ENCODE assay signal across 1 cellular context in genomic region chr2:25361261-25362048, GRCh38.
TF ChIP-seq lines count a peak whose summit lies in the region.

No MANE protein-coding gene starts in this region.

TF ChIP-seq in HepG2, 621 proteins besides CTCF, POLR2A, EP300 and RAD21 (continued from another document and continues in another):
- no peak for TF ChIP-seq ZNF773 (CRISPR knock-in tag; IDR thresholded peaks at IDR 0.05; ENCODE audit: borderline replicate concordance)
- no peak for TF ChIP-seq FOXP4 (CRISPR knock-in tag; IDR thresholded peaks at IDR 0.05)
- no peak for TF ChIP-seq IKZF1 (IDR thresholded peaks at IDR 0.05)
- 0 out of 2 replicates have a peak, but pooled peaks have one; percentile 31 for TF ChIP-seq ARNT2 (CRISPR knock-in tag; IDR thresholded peaks at IDR 0.05; ENCODE audit: low read depth)
- TF ChIP-seq, protein P1, sequence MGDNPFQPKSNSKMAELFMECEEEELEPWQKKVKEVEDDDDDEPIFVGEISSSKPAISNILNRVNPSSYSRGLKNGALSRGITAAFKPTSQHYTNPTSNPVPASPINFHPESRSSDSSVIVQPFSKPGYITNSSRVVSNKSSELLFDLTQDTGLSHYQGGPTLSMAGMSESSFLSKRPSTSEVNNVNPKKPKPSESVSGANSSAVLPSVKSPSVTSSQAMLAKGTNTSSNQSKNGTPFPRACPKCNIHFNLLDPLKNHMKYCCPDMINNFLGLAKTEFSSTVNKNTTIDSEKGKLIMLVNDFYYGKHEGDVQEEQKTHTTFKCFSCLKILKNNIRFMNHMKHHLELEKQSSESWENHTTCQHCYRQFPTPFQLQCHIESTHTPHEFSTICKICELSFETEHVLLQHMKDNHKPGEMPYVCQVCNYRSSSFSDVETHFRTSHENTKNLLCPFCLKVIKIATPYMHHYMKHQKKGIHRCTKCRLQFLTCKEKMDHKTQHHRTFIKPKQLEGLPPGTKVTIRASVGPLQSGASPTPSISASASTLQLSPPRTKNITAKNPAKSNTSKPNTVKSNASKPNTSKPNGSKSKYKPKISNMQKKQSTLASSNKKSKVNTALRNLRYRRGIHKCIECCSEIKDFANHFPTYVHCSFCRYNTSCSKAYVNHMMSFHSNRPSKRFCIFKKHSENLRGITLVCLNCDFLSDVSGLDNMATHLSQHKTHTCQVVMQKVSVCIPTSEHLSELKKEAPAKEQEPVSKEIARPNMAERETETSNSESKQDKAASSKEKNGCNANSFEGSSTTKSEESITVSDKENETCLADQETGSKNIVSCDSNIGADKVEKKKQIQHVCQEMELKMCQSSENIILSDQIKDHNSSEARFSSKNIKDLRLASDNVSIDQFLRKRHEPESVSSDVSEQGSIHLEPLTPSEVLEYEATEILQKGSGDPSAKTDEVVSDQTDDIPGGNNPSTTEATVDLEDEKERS (CRISPR knock-in tag; IDR thresholded peaks at IDR 0.05), result no peak
- TF ChIP-seq ZNF891 (CRISPR knock-in tag; IDR thresholded peaks at IDR 0.05), result no peak
- TF ChIP-seq ZBTB20 (CRISPR knock-in tag; IDR thresholded peaks at IDR 0.05; ENCODE audit: borderline replicate concordance, low read depth), result no peak
- 0 out of 2 replicates have a peak, but pooled peaks have one; percentile 39 for TF ChIP-seq RXRA (CRISPR knock-in tag; IDR thresholded peaks at IDR 0.05)
- TF ChIP-seq ZNF274 (CRISPR knock-in tag; IDR thresholded peaks at IDR 0.05), result 0 out of 2 replicates have a peak, but pooled peaks have one; percentile 25
- TF ChIP-seq, protein P2, sequence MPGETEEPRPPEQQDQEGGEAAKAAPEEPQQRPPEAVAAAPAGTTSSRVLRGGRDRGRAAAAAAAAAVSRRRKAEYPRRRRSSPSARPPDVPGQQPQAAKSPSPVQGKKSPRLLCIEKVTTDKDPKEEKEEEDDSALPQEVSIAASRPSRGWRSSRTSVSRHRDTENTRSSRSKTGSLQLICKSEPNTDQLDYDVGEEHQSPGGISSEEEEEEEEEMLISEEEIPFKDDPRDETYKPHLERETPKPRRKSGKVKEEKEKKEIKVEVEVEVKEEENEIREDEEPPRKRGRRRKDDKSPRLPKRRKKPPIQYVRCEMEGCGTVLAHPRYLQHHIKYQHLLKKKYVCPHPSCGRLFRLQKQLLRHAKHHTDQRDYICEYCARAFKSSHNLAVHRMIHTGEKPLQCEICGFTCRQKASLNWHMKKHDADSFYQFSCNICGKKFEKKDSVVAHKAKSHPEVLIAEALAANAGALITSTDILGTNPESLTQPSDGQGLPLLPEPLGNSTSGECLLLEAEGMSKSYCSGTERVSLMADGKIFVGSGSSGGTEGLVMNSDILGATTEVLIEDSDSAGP (CRISPR knock-in tag; IDR thresholded peaks at IDR 0.05; ENCODE audit: borderline replicate concordance), result 0 out of 2 replicates have a peak, but pooled peaks have one; percentile 19
- TF ChIP-seq ZNF337 (CRISPR knock-in tag; IDR thresholded peaks at IDR 0.05; ENCODE audit: borderline replicate concordance, low read depth), result no peak
- no peak for TF ChIP-seq ARNT (IDR thresholded peaks at IDR 0.05)
- no peak for TF ChIP-seq PCBP2 (optimal IDR thresholded peaks at IDR 0.05; ENCODE audit: low read depth, low read length, poor library complexity, severe bottlenecking)
- TF ChIP-seq, protein P3, sequence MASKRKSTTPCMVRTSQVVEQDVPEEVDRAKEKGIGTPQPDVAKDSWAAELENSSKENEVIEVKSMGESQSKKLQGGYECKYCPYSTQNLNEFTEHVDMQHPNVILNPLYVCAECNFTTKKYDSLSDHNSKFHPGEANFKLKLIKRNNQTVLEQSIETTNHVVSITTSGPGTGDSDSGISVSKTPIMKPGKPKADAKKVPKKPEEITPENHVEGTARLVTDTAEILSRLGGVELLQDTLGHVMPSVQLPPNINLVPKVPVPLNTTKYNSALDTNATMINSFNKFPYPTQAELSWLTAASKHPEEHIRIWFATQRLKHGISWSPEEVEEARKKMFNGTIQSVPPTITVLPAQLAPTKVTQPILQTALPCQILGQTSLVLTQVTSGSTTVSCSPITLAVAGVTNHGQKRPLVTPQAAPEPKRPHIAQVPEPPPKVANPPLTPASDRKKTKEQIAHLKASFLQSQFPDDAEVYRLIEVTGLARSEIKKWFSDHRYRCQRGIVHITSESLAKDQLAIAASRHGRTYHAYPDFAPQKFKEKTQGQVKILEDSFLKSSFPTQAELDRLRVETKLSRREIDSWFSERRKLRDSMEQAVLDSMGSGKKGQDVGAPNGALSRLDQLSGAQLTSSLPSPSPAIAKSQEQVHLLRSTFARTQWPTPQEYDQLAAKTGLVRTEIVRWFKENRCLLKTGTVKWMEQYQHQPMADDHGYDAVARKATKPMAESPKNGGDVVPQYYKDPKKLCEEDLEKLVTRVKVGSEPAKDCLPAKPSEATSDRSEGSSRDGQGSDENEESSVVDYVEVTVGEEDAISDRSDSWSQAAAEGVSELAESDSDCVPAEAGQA (IDR thresholded peaks at IDR 0.05; ENCODE audit: low read depth), result no peak
- TF ChIP-seq, protein P3 (CRISPR knock-in tag; IDR thresholded peaks at IDR 0.05; ENCODE audit: borderline replicate concordance), result no peak
- TF ChIP-seq ZNF230 (CRISPR knock-in tag; IDR thresholded peaks at IDR 0.05), result peak; percentile 62; the same call in 1 of the 2 replicates
- TF ChIP-seq, protein P4, sequence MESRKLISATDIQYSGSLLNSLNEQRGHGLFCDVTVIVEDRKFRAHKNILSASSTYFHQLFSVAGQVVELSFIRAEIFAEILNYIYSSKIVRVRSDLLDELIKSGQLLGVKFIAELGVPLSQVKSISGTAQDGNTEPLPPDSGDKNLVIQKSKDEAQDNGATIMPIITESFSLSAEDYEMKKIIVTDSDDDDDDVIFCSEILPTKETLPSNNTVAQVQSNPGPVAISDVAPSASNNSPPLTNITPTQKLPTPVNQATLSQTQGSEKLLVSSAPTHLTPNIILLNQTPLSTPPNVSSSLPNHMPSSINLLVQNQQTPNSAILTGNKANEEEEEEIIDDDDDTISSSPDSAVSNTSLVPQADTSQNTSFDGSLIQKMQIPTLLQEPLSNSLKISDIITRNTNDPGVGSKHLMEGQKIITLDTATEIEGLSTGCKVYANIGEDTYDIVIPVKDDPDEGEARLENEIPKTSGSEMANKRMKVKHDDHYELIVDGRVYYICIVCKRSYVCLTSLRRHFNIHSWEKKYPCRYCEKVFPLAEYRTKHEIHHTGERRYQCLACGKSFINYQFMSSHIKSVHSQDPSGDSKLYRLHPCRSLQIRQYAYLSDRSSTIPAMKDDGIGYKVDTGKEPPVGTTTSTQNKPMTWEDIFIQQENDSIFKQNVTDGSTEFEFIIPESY (CRISPR knock-in tag; IDR thresholded peaks at IDR 0.05), result 0 out of 2 replicates have a peak, but pooled peaks have one; percentile 13
- TF ChIP-seq, protein P5, sequence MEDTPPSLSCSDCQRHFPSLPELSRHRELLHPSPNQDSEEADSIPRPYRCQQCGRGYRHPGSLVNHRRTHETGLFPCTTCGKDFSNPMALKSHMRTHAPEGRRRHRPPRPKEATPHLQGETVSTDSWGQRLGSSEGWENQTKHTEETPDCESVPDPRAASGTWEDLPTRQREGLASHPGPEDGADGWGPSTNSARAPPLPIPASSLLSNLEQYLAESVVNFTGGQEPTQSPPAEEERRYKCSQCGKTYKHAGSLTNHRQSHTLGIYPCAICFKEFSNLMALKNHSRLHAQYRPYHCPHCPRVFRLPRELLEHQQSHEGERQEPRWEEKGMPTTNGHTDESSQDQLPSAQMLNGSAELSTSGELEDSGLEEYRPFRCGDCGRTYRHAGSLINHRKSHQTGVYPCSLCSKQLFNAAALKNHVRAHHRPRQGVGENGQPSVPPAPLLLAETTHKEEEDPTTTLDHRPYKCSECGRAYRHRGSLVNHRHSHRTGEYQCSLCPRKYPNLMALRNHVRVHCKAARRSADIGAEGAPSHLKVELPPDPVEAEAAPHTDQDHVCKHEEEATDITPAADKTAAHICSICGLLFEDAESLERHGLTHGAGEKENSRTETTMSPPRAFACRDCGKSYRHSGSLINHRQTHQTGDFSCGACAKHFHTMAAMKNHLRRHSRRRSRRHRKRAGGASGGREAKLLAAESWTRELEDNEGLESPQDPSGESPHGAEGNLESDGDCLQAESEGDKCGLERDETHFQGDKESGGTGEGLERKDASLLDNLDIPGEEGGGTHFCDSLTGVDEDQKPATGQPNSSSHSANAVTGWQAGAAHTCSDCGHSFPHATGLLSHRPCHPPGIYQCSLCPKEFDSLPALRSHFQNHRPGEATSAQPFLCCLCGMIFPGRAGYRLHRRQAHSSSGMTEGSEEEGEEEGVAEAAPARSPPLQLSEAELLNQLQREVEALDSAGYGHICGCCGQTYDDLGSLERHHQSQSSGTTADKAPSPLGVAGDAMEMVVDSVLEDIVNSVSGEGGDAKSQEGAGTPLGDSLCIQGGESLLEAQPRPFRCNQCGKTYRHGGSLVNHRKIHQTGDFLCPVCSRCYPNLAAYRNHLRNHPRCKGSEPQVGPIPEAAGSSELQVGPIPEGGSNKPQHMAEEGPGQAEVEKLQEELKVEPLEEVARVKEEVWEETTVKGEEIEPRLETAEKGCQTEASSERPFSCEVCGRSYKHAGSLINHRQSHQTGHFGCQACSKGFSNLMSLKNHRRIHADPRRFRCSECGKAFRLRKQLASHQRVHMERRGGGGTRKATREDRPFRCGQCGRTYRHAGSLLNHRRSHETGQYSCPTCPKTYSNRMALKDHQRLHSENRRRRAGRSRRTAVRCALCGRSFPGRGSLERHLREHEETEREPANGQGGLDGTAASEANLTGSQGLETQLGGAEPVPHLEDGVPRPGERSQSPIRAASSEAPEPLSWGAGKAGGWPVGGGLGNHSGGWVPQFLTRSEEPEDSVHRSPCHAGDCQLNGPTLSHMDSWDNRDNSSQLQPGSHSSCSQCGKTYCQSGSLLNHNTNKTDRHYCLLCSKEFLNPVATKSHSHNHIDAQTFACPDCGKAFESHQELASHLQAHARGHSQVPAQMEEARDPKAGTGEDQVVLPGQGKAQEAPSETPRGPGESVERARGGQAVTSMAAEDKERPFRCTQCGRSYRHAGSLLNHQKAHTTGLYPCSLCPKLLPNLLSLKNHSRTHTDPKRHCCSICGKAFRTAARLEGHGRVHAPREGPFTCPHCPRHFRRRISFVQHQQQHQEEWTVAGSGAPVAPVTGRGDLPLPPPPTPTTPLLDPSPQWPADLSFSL (CRISPR knock-in tag; IDR thresholded peaks at IDR 0.05), result 0 out of 2 replicates have a peak, but pooled peaks have one; percentile 13
- TF ChIP-seq RBM39 (IDR thresholded peaks at IDR 0.05; ENCODE audit: low read depth, low read length, poor library complexity, severe bottlenecking), result no peak
- TF ChIP-seq ATF7-NPFF (CRISPR knock-in tag; IDR thresholded peaks at IDR 0.05; ENCODE audit: low read depth), result 0 out of 2 replicates have a peak, but pooled peaks have one; percentile 10
- TF ChIP-seq RBAK (CRISPR knock-in tag; IDR thresholded peaks at IDR 0.05), result no peak
- 0 out of 2 replicates have a peak, but pooled peaks have one; percentile 24 for TF ChIP-seq ZNF563 (CRISPR knock-in tag; IDR thresholded peaks at IDR 0.05)
- 0 out of 2 replicates have a peak, but pooled peaks have one; percentile 44 for TF ChIP-seq ZNF629 (CRISPR knock-in tag; conservative IDR thresholded peaks at IDR 0.05)
- TF ChIP-seq ZNF788 (CRISPR knock-in tag; IDR thresholded peaks at IDR 0.05; ENCODE audit: borderline replicate concordance), result 0 out of 2 replicates have a peak, but pooled peaks have one; percentile 33
- TF ChIP-seq, protein P6, sequence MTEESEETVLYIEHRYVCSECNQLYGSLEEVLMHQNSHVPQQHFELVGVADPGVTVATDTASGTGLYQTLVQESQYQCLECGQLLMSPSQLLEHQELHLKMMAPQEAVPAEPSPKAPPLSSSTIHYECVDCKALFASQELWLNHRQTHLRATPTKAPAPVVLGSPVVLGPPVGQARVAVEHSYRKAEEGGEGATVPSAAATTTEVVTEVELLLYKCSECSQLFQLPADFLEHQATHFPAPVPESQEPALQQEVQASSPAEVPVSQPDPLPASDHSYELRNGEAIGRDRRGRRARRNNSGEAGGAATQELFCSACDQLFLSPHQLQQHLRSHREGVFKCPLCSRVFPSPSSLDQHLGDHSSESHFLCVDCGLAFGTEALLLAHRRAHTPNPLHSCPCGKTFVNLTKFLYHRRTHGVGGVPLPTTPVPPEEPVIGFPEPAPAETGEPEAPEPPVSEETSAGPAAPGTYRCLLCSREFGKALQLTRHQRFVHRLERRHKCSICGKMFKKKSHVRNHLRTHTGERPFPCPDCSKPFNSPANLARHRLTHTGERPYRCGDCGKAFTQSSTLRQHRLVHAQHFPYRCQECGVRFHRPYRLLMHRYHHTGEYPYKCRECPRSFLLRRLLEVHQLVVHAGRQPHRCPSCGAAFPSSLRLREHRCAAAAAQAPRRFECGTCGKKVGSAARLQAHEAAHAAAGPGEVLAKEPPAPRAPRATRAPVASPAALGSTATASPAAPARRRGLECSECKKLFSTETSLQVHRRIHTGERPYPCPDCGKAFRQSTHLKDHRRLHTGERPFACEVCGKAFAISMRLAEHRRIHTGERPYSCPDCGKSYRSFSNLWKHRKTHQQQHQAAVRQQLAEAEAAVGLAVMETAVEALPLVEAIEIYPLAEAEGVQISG (CRISPR knock-in tag; IDR thresholded peaks at IDR 0.05), result no peak
- no peak for TF ChIP-seq MTF2 (CRISPR knock-in tag; IDR thresholded peaks at IDR 0.05; ENCODE audit: borderline replicate concordance)
- TF ChIP-seq TEF (CRISPR knock-in tag; IDR thresholded peaks at IDR 0.05), result no peak
